Comparison of ENCODE assay signal across 7 cellular contexts in the genomic region with DNA sequence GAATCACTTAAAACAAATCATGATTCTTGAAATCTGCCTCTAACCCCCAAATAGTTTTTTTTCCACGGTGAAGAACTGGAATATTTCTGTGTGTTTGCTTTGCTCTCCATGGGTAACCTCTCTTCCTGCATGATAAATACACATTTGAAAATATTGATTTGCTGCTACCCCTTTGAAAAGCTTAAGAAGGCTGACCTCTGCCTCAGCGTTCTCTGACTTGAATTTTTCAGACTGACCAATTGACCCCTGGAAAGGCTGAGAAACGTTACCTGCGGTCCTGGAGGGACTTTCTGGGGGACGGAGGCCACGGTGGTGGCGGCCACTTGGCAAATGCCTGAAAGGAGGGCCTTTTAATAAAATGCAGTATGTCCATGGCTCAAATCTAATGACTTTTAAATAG.
"Had no signal": no experiment of that assay in that cellular context is flagged by ENCODE, and none has a peak within 500 bp of the region (broad histone marks: within the 10 kb centered on the region; RNA-seq: fewer than 3 reads in every experiment).

No MANE protein-coding gene starts in this region.

- H2AFZ ChIP-seq: GM23338 had no signal

- H3K4me3 ChIP-seq: GM23338 had no signal

- ATAC-seq: GM23338 had no signal

- DNase-seq: H9, HCEC 1CT, KBM-7 had no signal

- FAIRE-seq: H1, H54, HTR-8/SVneo had no signal

- H3K4me2 ChIP-seq: GM23338 had no signal
